1 cellular context compared by ENCODE assay signal in genomic region chr11:111926505-111927391, GRCh38.
TF ChIP-seq lines count a peak whose summit lies in the region.

No MANE protein-coding gene starts in this region.

TF ChIP-seq in K562, 482 proteins besides CTCF, POLR2A, EP300 and RAD21 (continued from another document and continues in another):
- TF ChIP-seq, protein P1, sequence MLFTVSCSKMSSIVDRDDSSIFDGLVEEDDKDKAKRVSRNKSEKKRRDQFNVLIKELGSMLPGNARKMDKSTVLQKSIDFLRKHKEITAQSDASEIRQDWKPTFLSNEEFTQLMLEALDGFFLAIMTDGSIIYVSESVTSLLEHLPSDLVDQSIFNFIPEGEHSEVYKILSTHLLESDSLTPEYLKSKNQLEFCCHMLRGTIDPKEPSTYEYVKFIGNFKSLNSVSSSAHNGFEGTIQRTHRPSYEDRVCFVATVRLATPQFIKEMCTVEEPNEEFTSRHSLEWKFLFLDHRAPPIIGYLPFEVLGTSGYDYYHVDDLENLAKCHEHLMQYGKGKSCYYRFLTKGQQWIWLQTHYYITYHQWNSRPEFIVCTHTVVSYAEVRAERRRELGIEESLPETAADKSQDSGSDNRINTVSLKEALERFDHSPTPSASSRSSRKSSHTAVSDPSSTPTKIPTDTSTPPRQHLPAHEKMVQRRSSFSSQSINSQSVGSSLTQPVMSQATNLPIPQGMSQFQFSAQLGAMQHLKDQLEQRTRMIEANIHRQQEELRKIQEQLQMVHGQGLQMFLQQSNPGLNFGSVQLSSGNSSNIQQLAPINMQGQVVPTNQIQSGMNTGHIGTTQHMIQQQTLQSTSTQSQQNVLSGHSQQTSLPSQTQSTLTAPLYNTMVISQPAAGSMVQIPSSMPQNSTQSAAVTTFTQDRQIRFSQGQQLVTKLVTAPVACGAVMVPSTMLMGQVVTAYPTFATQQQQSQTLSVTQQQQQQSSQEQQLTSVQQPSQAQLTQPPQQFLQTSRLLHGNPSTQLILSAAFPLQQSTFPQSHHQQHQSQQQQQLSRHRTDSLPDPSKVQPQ (CRISPR knock-in tag; IDR thresholded peaks at IDR 0.05; ENCODE audit: borderline replicate concordance) = no peak
- TF ChIP-seq ZNF668 (CRISPR knock-in tag; IDR thresholded peaks at IDR 0.05) = peak; percentile 48; the same call in 1 of the 2 replicates
- no peak for TF ChIP-seq HNRNPUL1 (IDR thresholded peaks at IDR 0.05; ENCODE audit: low read length)
- TF ChIP-seq, protein P2, sequence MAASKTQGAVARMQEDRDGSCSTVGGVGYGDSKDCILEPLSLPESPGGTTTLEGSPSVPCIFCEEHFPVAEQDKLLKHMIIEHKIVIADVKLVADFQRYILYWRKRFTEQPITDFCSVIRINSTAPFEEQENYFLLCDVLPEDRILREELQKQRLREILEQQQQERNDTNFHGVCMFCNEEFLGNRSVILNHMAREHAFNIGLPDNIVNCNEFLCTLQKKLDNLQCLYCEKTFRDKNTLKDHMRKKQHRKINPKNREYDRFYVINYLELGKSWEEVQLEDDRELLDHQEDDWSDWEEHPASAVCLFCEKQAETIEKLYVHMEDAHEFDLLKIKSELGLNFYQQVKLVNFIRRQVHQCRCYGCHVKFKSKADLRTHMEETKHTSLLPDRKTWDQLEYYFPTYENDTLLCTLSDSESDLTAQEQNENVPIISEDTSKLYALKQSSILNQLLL (CRISPR knock-in tag; IDR thresholded peaks at IDR 0.05; ENCODE audit: borderline replicate concordance) = no peak
- TF ChIP-seq SAP30 (IDR thresholded peaks at IDR 0.05; ENCODE audit: borderline replicate concordance, insufficient read depth, low read depth, low read length, poor library complexity, severe bottlenecking) = peak; percentile 46
- TF ChIP-seq RB1 (IDR thresholded peaks at IDR 0.05; ENCODE audit: low read depth) = peak; percentile 74; the same call in 1 of the 2 replicates
- no peak for TF ChIP-seq ZNF436 (CRISPR knock-in tag; IDR thresholded peaks at IDR 0.05)
- TF ChIP-seq CBFA2T2 (conservative IDR thresholded peaks at IDR 0.05) = no peak
- no peak for TF ChIP-seq TAF9B (IDR thresholded peaks at IDR 0.05; ENCODE audit: partially characterized antibody)
- TF ChIP-seq MIER1 (IDR thresholded peaks at IDR 0.05; ENCODE audit: low read depth) = no peak; the same call in 1 of the 2 replicates
- TF ChIP-seq MEF2D (tag; conservative IDR thresholded peaks at IDR 0.05; ENCODE audit: low read depth) = 0 out of 2 replicates have a peak, but pooled peaks have one; percentile 45
- TF ChIP-seq YY1 (IDR thresholded peaks at IDR 0.05; ENCODE audit: borderline replicate concordance in 1 of 3, control insufficient read depth in 1 of 3, extremely low read depth in 1 of 3, insufficient read depth in 3 of 3, insufficient read length in 1 of 3, insufficient replicate concordance in 2 of 3, low read depth in 1 of 3, low read length in 2 of 3) = peak in 1 of 3 experiments; percentile 39
- TF ChIP-seq NFIX (CRISPR knock-in tag; IDR thresholded peaks at IDR 0.05; ENCODE audit: low read depth) = no peak
- no peak for TF ChIP-seq ZZZ3 (IDR thresholded peaks at IDR 0.05)
- no peak for TF ChIP-seq KLF1 (tag; IDR thresholded peaks at IDR 0.05)
- no peak for TF ChIP-seq EZH2 (IDR thresholded peaks at IDR 0.05; ENCODE audit: borderline replicate concordance, low read depth, low read length)
- no peak for TF ChIP-seq ASH1L (IDR thresholded peaks at IDR 0.05; ENCODE audit: borderline replicate concordance, low read depth, partially characterized antibody)
- no peak for TF ChIP-seq CHCHD3 (CRISPR knock-in tag; IDR thresholded peaks at IDR 0.05)
- TF ChIP-seq, protein P3, sequence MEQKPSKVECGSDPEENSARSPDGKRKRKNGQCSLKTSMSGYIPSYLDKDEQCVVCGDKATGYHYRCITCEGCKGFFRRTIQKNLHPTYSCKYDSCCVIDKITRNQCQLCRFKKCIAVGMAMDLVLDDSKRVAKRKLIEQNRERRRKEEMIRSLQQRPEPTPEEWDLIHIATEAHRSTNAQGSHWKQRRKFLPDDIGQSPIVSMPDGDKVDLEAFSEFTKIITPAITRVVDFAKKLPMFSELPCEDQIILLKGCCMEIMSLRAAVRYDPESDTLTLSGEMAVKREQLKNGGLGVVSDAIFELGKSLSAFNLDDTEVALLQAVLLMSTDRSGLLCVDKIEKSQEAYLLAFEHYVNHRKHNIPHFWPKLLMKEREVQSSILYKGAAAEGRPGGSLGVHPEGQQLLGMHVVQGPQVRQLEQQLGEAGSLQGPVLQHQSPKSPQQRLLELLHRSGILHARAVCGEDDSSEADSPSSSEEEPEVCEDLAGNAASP (IDR thresholded peaks at IDR 0.05) = no peak
- no peak for TF ChIP-seq ZNF280B (CRISPR knock-in tag; IDR thresholded peaks at IDR 0.05)
- TF ChIP-seq ZNF830 (CRISPR knock-in tag; IDR thresholded peaks at IDR 0.05) = no peak
- no peak for TF ChIP-seq SREBF2 (CRISPR knock-in tag; IDR thresholded peaks at IDR 0.05)
- TF ChIP-seq MAFG (tag; conservative IDR thresholded peaks at IDR 0.05) = no peak
- TF ChIP-seq SAFB (IDR thresholded peaks at IDR 0.05; ENCODE audit: borderline replicate concordance, low read depth, low read length) = no peak
- TF ChIP-seq, protein P4, sequence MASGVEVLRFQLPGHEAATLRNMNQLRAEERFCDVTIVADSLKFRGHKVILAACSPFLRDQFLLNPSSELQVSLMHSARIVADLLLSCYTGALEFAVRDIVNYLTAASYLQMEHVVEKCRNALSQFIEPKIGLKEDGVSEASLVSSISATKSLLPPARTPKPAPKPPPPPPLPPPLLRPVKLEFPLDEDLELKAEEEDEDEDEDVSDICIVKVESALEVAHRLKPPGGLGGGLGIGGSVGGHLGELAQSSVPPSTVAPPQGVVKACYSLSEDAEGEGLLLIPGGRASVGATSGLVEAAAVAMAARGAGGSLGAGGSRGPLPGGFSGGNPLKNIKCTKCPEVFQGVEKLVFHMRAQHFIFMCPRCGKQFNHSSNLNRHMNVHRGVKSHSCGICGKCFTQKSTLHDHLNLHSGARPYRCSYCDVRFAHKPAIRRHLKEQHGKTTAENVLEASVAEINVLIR (CRISPR knock-in tag; IDR thresholded peaks at IDR 0.05) = peak; percentile 50; the same call in 1 of the 2 replicates
- TF ChIP-seq ZNF780A (CRISPR knock-in tag; IDR thresholded peaks at IDR 0.05) = no peak
- TF ChIP-seq KHSRP (IDR thresholded peaks at IDR 0.05) = no peak
- no peak for TF ChIP-seq MECOM (CRISPR knock-in tag; IDR thresholded peaks at IDR 0.05)
- TF ChIP-seq POLR3G (IDR thresholded peaks at IDR 0.05; ENCODE audit: extremely low read depth, insufficient read length, insufficient replicate concordance) = no peak
- no peak for TF ChIP-seq BDP1 (IDR thresholded peaks at IDR 0.05; ENCODE audit: insufficient read depth, insufficient read length)
- no peak for TF ChIP-seq EHMT2 (IDR thresholded peaks at IDR 0.05)
- no peak for TF ChIP-seq ETV1 (tag; conservative IDR thresholded peaks at IDR 0.05; ENCODE audit: low read depth)
- TF ChIP-seq ELK1 (CRISPR knock-in tag; IDR thresholded peaks at IDR 0.05) = no peak
- TF ChIP-seq KDM1A (IDR thresholded peaks at IDR 0.05) = no peak
- 0 out of 2 replicates have a peak, but pooled peaks have one; percentile 30 for TF ChIP-seq MBD2 (IDR thresholded peaks at IDR 0.05; ENCODE audit: borderline replicate concordance, low read depth)
- no peak for TF ChIP-seq XRCC3 (IDR thresholded peaks at IDR 0.05)
- peak; percentile 38; the same call in 1 of the 2 replicates for TF ChIP-seq ZBTB7A (IDR thresholded peaks at IDR 0.05; ENCODE audit: borderline replicate concordance, control insufficient read depth, low read depth, low read length)
- TF ChIP-seq BRCA1 (IDR thresholded peaks at IDR 0.05) = no peak
- no peak for TF ChIP-seq BRCA1 (CRISPR knock-in tag; IDR thresholded peaks at IDR 0.05)
- peak; percentile 86; the same call in 1 of the 2 replicates for TF ChIP-seq HBP1 (CRISPR knock-in tag; IDR thresholded peaks at IDR 0.05)
- TF ChIP-seq JUN (IDR thresholded peaks at IDR 0.05; ENCODE audit: borderline replicate concordance, low read depth, low read length) = no peak
- TF ChIP-seq JUN (CRISPR knock-in tag; IDR thresholded peaks at IDR 0.05; ENCODE audit: borderline replicate concordance) = no peak
- no peak for TF ChIP-seq RERE (CRISPR knock-in tag; IDR thresholded peaks at IDR 0.05; ENCODE audit: borderline replicate concordance)
- TF ChIP-seq, protein P5, sequence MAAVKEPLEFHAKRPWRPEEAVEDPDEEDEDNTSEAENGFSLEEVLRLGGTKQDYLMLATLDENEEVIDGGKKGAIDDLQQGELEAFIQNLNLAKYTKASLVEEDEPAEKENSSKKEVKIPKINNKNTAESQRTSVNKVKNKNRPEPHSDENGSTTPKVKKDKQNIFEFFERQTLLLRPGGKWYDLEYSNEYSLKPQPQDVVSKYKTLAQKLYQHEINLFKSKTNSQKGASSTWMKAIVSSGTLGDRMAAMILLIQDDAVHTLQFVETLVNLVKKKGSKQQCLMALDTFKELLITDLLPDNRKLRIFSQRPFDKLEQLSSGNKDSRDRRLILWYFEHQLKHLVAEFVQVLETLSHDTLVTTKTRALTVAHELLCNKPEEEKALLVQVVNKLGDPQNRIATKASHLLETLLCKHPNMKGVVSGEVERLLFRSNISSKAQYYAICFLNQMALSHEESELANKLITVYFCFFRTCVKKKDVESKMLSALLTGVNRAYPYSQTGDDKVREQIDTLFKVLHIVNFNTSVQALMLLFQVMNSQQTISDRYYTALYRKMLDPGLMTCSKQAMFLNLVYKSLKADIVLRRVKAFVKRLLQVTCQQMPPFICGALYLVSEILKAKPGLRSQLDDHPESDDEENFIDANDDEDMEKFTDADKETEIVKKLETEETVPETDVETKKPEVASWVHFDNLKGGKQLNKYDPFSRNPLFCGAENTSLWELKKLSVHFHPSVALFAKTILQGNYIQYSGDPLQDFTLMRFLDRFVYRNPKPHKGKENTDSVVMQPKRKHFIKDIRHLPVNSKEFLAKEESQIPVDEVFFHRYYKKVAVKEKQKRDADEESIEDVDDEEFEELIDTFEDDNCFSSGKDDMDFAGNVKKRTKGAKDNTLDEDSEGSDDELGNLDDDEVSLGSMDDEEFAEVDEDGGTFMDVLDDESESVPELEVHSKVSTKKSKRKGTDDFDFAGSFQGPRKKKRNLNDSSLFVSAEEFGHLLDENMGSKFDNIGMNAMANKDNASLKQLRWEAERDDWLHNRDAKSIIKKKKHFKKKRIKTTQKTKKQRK (IDR thresholded peaks at IDR 0.05; ENCODE audit: borderline replicate concordance, low read depth, low read length) = no peak
- TF ChIP-seq COPS2 (conservative IDR thresholded peaks at IDR 0.05) = no peak
- TF ChIP-seq RNF2 (IDR thresholded peaks at IDR 0.05) = peak; percentile 38; the same call in 1 of the 2 replicates
